1 cellular context compared by ENCODE assay signal in the genomic region with DNA sequence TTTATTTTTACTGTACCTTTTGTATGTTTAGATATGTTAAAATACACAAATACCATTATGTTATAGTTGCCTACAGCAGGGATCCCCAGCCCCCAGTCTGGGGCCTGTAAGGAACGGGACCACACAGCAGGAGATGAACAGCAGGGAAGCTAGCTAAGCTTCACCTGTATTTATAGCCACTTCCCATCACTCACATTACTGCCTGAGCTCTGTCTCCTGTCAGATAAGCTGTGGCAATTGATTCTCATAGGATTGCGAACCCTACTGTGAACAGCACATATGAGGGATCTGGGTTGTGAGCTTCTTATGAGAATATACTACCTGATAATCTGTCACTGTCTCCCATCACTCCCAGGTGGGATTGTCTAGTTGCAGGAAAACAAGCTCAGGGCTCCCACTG.
TF ChIP-seq lines count a peak whose summit lies in the region.

No MANE protein-coding gene starts in this region.

TF ChIP-seq in WTC11, 78 proteins besides CTCF, POLR2A, EP300 and RAD21 (continued from another document):
- TF ChIP-seq, protein P1, sequence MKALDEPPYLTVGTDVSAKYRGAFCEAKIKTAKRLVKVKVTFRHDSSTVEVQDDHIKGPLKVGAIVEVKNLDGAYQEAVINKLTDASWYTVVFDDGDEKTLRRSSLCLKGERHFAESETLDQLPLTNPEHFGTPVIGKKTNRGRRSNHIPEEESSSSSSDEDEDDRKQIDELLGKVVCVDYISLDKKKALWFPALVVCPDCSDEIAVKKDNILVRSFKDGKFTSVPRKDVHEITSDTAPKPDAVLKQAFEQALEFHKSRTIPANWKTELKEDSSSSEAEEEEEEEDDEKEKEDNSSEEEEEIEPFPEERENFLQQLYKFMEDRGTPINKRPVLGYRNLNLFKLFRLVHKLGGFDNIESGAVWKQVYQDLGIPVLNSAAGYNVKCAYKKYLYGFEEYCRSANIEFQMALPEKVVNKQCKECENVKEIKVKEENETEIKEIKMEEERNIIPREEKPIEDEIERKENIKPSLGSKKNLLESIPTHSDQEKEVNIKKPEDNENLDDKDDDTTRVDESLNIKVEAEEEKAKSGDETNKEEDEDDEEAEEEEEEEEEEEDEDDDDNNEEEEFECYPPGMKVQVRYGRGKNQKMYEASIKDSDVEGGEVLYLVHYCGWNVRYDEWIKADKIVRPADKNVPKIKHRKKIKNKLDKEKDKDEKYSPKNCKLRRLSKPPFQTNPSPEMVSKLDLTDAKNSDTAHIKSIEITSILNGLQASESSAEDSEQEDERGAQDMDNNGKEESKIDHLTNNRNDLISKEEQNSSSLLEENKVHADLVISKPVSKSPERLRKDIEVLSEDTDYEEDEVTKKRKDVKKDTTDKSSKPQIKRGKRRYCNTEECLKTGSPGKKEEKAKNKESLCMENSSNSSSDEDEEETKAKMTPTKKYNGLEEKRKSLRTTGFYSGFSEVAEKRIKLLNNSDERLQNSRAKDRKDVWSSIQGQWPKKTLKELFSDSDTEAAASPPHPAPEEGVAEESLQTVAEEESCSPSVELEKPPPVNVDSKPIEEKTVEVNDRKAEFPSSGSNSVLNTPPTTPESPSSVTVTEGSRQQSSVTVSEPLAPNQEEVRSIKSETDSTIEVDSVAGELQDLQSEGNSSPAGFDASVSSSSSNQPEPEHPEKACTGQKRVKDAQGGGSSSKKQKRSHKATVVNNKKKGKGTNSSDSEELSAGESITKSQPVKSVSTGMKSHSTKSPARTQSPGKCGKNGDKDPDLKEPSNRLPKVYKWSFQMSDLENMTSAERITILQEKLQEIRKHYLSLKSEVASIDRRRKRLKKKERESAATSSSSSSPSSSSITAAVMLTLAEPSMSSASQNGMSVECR (CRISPR knock-in tag; IDR thresholded peaks at IDR 0.05; ENCODE audit: borderline replicate concordance), result no peak
- TF ChIP-seq ZNF423 (CRISPR knock-in tag; IDR thresholded peaks at IDR 0.05) (peak; percentile 83), ZNF425 (CRISPR knock-in tag; conservative IDR thresholded peaks at IDR 0.05) (no peak)
TF ChIP-seq in WTC11: peak in this region for 1.
